24 cellular contexts compared by ENCODE assay signal in the genomic region with DNA sequence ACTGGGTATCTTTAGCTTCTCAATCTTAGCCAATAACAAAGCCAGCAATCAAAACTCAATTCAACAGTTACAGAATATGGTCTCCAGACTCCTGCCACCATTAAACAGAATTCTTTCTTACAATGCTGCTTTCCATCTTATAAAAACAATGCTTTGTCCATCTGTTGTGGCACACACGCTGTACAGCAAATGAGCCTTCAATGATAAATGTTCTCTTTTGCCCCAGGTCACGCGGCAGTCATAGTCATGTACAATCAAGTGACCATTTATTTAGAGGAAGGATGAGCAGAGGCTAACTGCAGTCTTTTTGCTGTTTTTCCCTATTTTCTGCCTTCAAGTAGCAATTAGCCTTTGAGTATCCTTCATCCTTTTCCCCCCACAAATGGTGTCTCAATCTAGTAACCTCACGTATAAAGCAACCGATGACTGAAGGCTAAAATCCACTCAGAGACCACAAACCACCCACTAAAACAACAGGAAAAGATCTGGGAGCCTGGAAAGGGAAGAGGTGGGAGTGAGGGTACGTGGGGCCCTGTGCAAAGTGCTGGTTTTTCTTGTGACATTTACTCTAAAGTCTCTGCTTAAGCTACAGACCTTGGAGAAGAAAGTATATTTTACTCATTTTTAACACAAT. TPM values are rescaled to one million over a fixed set of nuclear protein-coding genes. Genes with fewer than 3 reads are reported as not detected.
DNase-seq lines count a peak whose midpoint lies in the region; ATAC-seq, FAIRE-seq and TF ChIP-seq lines count a peak whose summit lies in the region.
"Had no signal": no experiment of that assay in that cellular context is flagged by ENCODE, and none has a peak within 500 bp of the region (broad histone marks: within the 10 kb centered on the region; RNA-seq: fewer than 3 reads in every experiment).

No MANE protein-coding gene starts in this region.

- peaks cover 47% of the 10 kb centered on the region for H4K20me1 ChIP-seq in astrocyte (ENCODE audit: insufficient read depth, low read length)

- intact Hi-C loops in spleen (cut with DNase I; ENCODE audit: low total_unique reads), result loop anchor here (10.0 kb wide), 1 partner anchor 86 kb away; no protein-coding TSS in a partner anchor

- H3K4me1 ChIP-seq in astrocyte (ENCODE audit: insufficient read depth, low read length) (peaks cover 21% of the 10 kb centered on the region), spleen (peaks cover 4 to 58% (median 20%) of the 10 kb centered on the region in 6 donors)
- H3K4me1 ChIP-seq: testis had no signal

- in situ Hi-C loops in KBM-7 (cut with MboI; ENCODE audit: low pct_unique_long_range_greater_than_20kb, low sequenced_read_pairs), result no loop called here

- H3K9ac ChIP-seq in astrocyte (ENCODE audit: low read length), result no peak overlapping the region

- H3K27me3 ChIP-seq in astrocyte (ENCODE audit: insufficient read depth, low read length) (no peaks in the 10 kb centered on the region), layer of hippocampus (ENCODE audit: control insufficient read depth, insufficient read depth, low read length) (no peaks in the 10 kb centered on the region), spleen (replicated peaks in 1 of 7) (peaks cover 0 to 6% (median 0%) of the 10 kb centered on the region in 7 donors)
- H3K27me3 ChIP-seq: brain microvascular endothelial cell, gastrocnemius medialis, testis had no signal

- peak; percentile 78 for DNase-seq in KBM-7
- no peak for DNase-seq in astrocyte (ENCODE audit: low read depth)
- no peak for DNase-seq in spleen
- DNase-seq: activated CD4-positive, alpha-beta memory T cell treated with anti-CD3 and anti-CD28 coated beads, Interleukin-2, amount 10 ng/mL, durations not matched to agents 7 days and 5 days; brain microvascular endothelial cell; COR-L47; DND-41; gastrocnemius medialis; kidney glomerular epithelial cell; NCI-H1436; NCI-H748 treated with DMSO at 0.1 percent for 48 hours; OCI-M1; SHP77 treated with DMSO at 0.1 percent for 48 hours; stimulated activated CD4-positive, alpha-beta T cell treated with anti-CD3 and anti-CD28 coated beads, Interleukin-12 subunit alpha, Interleukin-12 subunit beta, amount 100 ng/mL, for 4 hours; T-helper 17 cell; testis had no signal

- 52 to 68% (median 62%) methylated on average over 6 of the region's 6 CpGs for WGBS in spleen, 5 donors

- TF ChIP-seq CTCF in astrocyte (IDR thresholded peaks at IDR 0.05; ENCODE audit: insufficient read depth, low read depth, low read length) (no peak), spleen (IDR thresholded peaks at IDR 0.05 in 8 of 11, conservative IDR thresholded peaks at IDR 0.05 in 3 of 11) (no peak)

- FAIRE-seq in astrocyte (lab: Jason Lieb, UNC), result no peak
- FAIRE-seq: HepG2 had no signal

- peaks cover 38% of the 10 kb centered on the region for H3K4me1 Mint-ChIP-seq in astrocyte (ENCODE audit: low read depth, unreplicated experiment)

- peak overlapping the region; percentile 53 for H3K4me2 ChIP-seq in astrocyte (ENCODE audit: low read length)
- H3K4me2 ChIP-seq: GM23338 had no signal

- peaks cover 4% of the 10 kb centered on the region for H3K36me3 Mint-ChIP-seq in astrocyte (ENCODE audit: low read depth, unreplicated experiment)
- H3K36me3 Mint-ChIP-seq: activated naive CD4-positive, alpha-beta T cell treated with anti-CD3 and anti-CD28 coated beads, Interleukin-2, amount 50 U/mL, for 24 hours had no signal

- no peaks in the 10 kb centered on the region for H3K36me3 ChIP-seq in astrocyte (ENCODE audit: insufficient read depth, low read length)
- no peaks in the 10 kb centered on the region for H3K36me3 ChIP-seq in spleen
- H3K36me3 ChIP-seq: brain microvascular endothelial cell, gastrocnemius medialis had no signal

- H3K4me3 ChIP-seq in astrocyte (ENCODE audit: insufficient read depth, low read depth, low read length), result no peak overlapping the region
- no peak overlapping the region for H3K4me3 ChIP-seq in spleen
- H3K4me3 ChIP-seq: gastrocnemius medialis, GM23338, testis had no signal

- H3K4me3 Mint-ChIP-seq in astrocyte (ENCODE audit: unreplicated experiment), result peak overlapping the region; percentile 34
- H3K4me3 Mint-ChIP-seq: activated CD4-positive, alpha-beta memory T cell treated with anti-CD3 and anti-CD28 coated beads, Interleukin-2, amount 10 ng/mL, durations not matched to agents 7 days and 5 days; activated naive CD4-positive, alpha-beta T cell treated with anti-CD3 and anti-CD28 coated beads, Interleukin-2, amount 50 U/mL, for 24 hours; dendritic cell treated with granulocyte-macrophage colony-stimulating factor and Interleukin-4, amounts not matched to agents 40 ng/mL and 50 ng/mL, for 4 days; GM23338; T-helper 17 cell had no signal

- ATAC-seq in HG02885 (IDR thresholded peaks at IDR 0.05; ENCODE audit: poor library complexity, unreplicated experiment), result no peak
- no peak for ATAC-seq in GM21786 (IDR thresholded peaks at IDR 0.05; ENCODE audit: unreplicated experiment)
- ATAC-seq: gastrocnemius medialis, GM23338, HepG2, T-helper 17 cell had no signal

- no peak overlapping the region for H2AFZ ChIP-seq in astrocyte (ENCODE audit: low read depth, low read length)
- H2AFZ ChIP-seq: GM23338 had no signal

- no peaks in the 10 kb centered on the region for H3K9me3 Mint-ChIP-seq in astrocyte (ENCODE audit: unreplicated experiment)
- H3K9me3 Mint-ChIP-seq: activated CD4-positive, alpha-beta memory T cell treated with anti-CD3 and anti-CD28 coated beads, Interleukin-2, amount 10 ng/mL, durations not matched to agents 7 days and 5 days; activated naive CD4-positive, alpha-beta T cell treated with anti-CD3 and anti-CD28 coated beads, Interleukin-2, amount 50 U/mL, for 24 hours had no signal

- peaks cover 47% of the 10 kb centered on the region for H3K79me2 ChIP-seq in astrocyte (ENCODE audit: insufficient read depth, low read length)

- H3K9me3 ChIP-seq in astrocyte (ENCODE audit: insufficient read depth, low read depth, low read length), result no peaks in the 10 kb centered on the region
- H3K9me3 ChIP-seq in spleen, result peaks cover 0 to 10% (median 0%) of the 10 kb centered on the region in 8 donors
- H3K9me3 ChIP-seq: gastrocnemius medialis, testis had no signal

- H3K27ac ChIP-seq in astrocyte (ENCODE audit: low read depth, low read length), result no peak overlapping the region
- H3K27ac ChIP-seq in layer of hippocampus (ENCODE audit: low read depth, low read length), result peak overlapping the region; percentile 55
- H3K27ac ChIP-seq in temporal lobe (ENCODE audit: low read depth, low read length), result peak overlapping the region; percentile 53
- H3K27ac ChIP-seq in spleen, result peak overlapping the region in 2 of 8 donors; percentile 36 to 39
- H3K27ac ChIP-seq: brain microvascular endothelial cell, gastrocnemius medialis, testis had no signal

- no peak overlapping the region for H3K27ac Mint-ChIP-seq in astrocyte (ENCODE audit: unreplicated experiment)
- H3K27ac Mint-ChIP-seq: activated CD4-positive, alpha-beta memory T cell treated with anti-CD3 and anti-CD28 coated beads, Interleukin-2, amount 10 ng/mL, durations not matched to agents 7 days and 5 days; activated naive CD4-positive, alpha-beta T cell treated with anti-CD3 and anti-CD28 coated beads, Interleukin-2, amount 50 U/mL, for 24 hours; dendritic cell treated with granulocyte-macrophage colony-stimulating factor and Interleukin-4, amounts not matched to agents 40 ng/mL and 50 ng/mL, for 4 days; GM23338; T-helper 17 cell had no signal

- TF ChIP-seq POLR2A in spleen (IDR thresholded peaks at IDR 0.05), result no peak

- no peaks in the 10 kb centered on the region for H3K27me3 Mint-ChIP-seq in astrocyte (ENCODE audit: low read depth, unreplicated experiment)
- H3K27me3 Mint-ChIP-seq: activated naive CD4-positive, alpha-beta T cell treated with anti-CD3 and anti-CD28 coated beads, Interleukin-2, amount 50 U/mL, for 24 hours had no signal

RNA-seq across cellular contexts. Expression of gene TRIM2, which starts 24.4 kb away (rescaled TPM):
- 46.4 and 51.8 TPM in 2 replicates for total RNA-seq in astrocyte
- 744 TPM for total RNA-seq in temporal lobe
- 10 to 100 TPM; 28.1 to 77.9 (median 59.1) TPM for total RNA-seq in spleen
- 10 to 100 TPM in 1 of 3 donors, 1 to 10 TPM in 2; 3.2 to 13.3 (median 4.7) TPM for polyA plus RNA-seq in spleen
